Comparison of ENCODE assay signal across 15 cellular contexts in the genomic region with DNA sequence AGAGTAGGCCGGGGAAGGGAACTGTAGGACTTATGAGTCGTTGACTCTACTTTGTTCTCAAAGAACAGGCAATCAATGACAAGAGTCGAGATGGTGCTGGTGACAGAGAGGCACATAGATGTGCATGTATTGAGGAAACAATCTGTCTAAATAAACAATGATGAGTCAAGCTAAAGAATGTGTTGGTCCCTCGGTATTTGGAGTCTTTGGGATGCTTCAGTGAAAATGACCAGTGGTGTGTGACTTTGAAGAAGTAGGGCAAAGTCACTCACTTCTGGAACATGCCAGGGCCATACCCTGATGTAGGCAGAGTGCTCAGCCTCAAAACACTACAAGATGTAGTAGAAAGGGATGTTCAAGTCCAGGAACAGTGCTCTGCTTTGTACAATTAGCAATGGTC.
A peak's percentile ranks its signal among the peaks of the same experiment; 100 is the strongest.
DNase-seq lines count a peak whose midpoint lies in the region; ATAC-seq and TF ChIP-seq lines count a peak whose summit lies in the region.
"Had no signal": no experiment of that assay in that cellular context is flagged by ENCODE, and none has a peak within 500 bp of the region (broad histone marks: within the 10 kb centered on the region; RNA-seq: fewer than 3 reads in every experiment).

No MANE protein-coding gene starts in this region.

- H3K27ac Mint-ChIP-seq in CD8-positive, alpha-beta T cell: no peak overlapping the region
- H3K27ac Mint-ChIP-seq: CD4-positive, CD25-positive, alpha-beta regulatory T cell; GM23338; H9; IgD-negative memory B cell had no signal

- 0 out of 2 replicates have a peak, but pooled peaks cover 3% of the 10 kb centered on the region for H3K9me2 ChIP-seq in PC-3 (replicated peaks; ENCODE audit: low read length)

- peaks cover 44% of the 10 kb centered on the region for H3K27me3 ChIP-seq in PC-3 (ENCODE audit: low read length)
- no peaks in the 10 kb centered on the region for H3K27me3 ChIP-seq in CD8-positive, alpha-beta T cell (ENCODE audit: insufficient read depth, low read length)
- H3K27me3 ChIP-seq: BLaER1 treated with 17β-estradiol and CSF1 and Interleukin-3, amounts not matched to agents 10 nM and 100 nM had no signal

- H3K36me3 ChIP-seq in PC-3 (ENCODE audit: low read depth, low read length): no peaks in the 10 kb centered on the region
- H3K36me3 ChIP-seq in CD8-positive, alpha-beta T cell (ENCODE audit: insufficient read depth, low read length): no peaks in the 10 kb centered on the region
- H3K36me3 ChIP-seq: BLaER1 treated with 17β-estradiol and CSF1 and Interleukin-3, amounts not matched to agents 10 nM and 100 nM had no signal

- intact Hi-C loops in PC-3 (cut with micrococcal nuclease): no loop called here
- intact Hi-C loops in CD8-positive, alpha-beta T cell (cut with DNase I, micrococcal nuclease): no loop called here

- no peak for TF ChIP-seq CTCF in PC-3 (conservative IDR thresholded peaks at IDR 0.05; ENCODE audit: low read depth, low read length)
- TF ChIP-seq CTCF in epithelial cell of proximal tubule (conservative IDR thresholded peaks at IDR 0.05; ENCODE audit: low read depth, low read length): no peak
- no peak for TF ChIP-seq CTCF in CD8-positive, alpha-beta T cell (IDR thresholded peaks at IDR 0.05)

- no peaks in the 10 kb centered on the region for H3K4me1 Mint-ChIP-seq in CD8-positive, alpha-beta T cell (ENCODE audit: low read depth)
- H3K4me1 Mint-ChIP-seq: CD4-positive, CD25-positive, alpha-beta regulatory T cell; IgD-negative memory B cell had no signal

- no peak overlapping the region for H3K4me3 Mint-ChIP-seq in CD8-positive, alpha-beta T cell
- H3K4me3 Mint-ChIP-seq: CD4-positive, CD25-positive, alpha-beta regulatory T cell; GM23338; H9; IgD-negative memory B cell had no signal

- no peak overlapping the region for H3K27ac ChIP-seq in PC-3 (ENCODE audit: low read length)
- H3K27ac ChIP-seq in CD8-positive, alpha-beta T cell (ENCODE audit: low read depth, low read length): no peak overlapping the region
- H3K27ac ChIP-seq: A549; BLaER1 treated with 17β-estradiol and CSF1 and Interleukin-3, amounts not matched to agents 10 nM and 100 nM had no signal

- ATAC-seq in PC-3: no peak
- ATAC-seq in GM18511 (IDR thresholded peaks at IDR 0.05; ENCODE audit: unreplicated experiment): no peak
- no peak for ATAC-seq in CD8-positive, alpha-beta T cell
- no peak for ATAC-seq in GM19467 (IDR thresholded peaks at IDR 0.05; ENCODE audit: unreplicated experiment)
- ATAC-seq: A549, GM12878, GM23338 had no signal

- no peak overlapping the region for H3K4me2 ChIP-seq in PC-3 (ENCODE audit: low read length)
- H3K4me2 ChIP-seq: A549, GM23338 had no signal

- in situ Hi-C loops in KBM-7 (cut with MboI; ENCODE audit: low pct_unique_long_range_greater_than_20kb, low sequenced_read_pairs): no loop called here

- no peaks in the 10 kb centered on the region for H3K9me3 Mint-ChIP-seq in CD8-positive, alpha-beta T cell
- H3K9me3 Mint-ChIP-seq: GM23338, H9, IgD-negative memory B cell had no signal

- POLR2A ChIA-PET in PC-3 (lab: Charles Lee; ENCODE audit: unreplicated experiment): no interaction called here
- POLR2A ChIA-PET in CD8-positive, alpha-beta T cell (lab: Charles Lee): no interaction called here

- H2AFZ ChIP-seq in PC-3 (ENCODE audit: low read length): no peak overlapping the region
- H2AFZ ChIP-seq: GM23338 had no signal

- no peak overlapping the region for H3K9ac ChIP-seq in PC-3 (ENCODE audit: low read length)
- H3K9ac ChIP-seq: BLaER1 treated with 17β-estradiol and CSF1 and Interleukin-3, amounts not matched to agents 10 nM and 100 nM had no signal

- H3F3A ChIP-seq in PC-3 (ENCODE audit: low read length, unreplicated experiment): no peaks in the 10 kb centered on the region

- DNase-seq in PC-3: peak; percentile 11
- peak; percentile 64 for DNase-seq in epithelial cell of proximal tubule (ENCODE audit: low read depth)
- DNase-seq in kidney tubule cell (ENCODE audit: low spot score): peak; percentile 89
- DNase-seq in CD8-positive, alpha-beta T cell: no peak
- DNase-seq in KBM-7: no peak
- DNase-seq: CD4-positive, CD25-positive, alpha-beta regulatory T cell; DMS79; H9 had no signal

- H3K9me3 ChIP-seq in PC-3 (ENCODE audit: low read length): no peaks in the 10 kb centered on the region
- H3K9me3 ChIP-seq in CD8-positive, alpha-beta T cell (ENCODE audit: low read length): no peaks in the 10 kb centered on the region
- H3K9me3 ChIP-seq: A549; BLaER1 treated with 17β-estradiol and CSF1 and Interleukin-3, amounts not matched to agents 10 nM and 100 nM had no signal

- H3K27me3 Mint-ChIP-seq in CD8-positive, alpha-beta T cell (ENCODE audit: low read depth): no peaks in the 10 kb centered on the region
- H3K27me3 Mint-ChIP-seq: CD4-positive, CD25-positive, alpha-beta regulatory T cell had no signal

- H3K36me3 Mint-ChIP-seq in CD8-positive, alpha-beta T cell: no peaks in the 10 kb centered on the region
- H3K36me3 Mint-ChIP-seq: CD4-positive, CD25-positive, alpha-beta regulatory T cell; IgD-negative memory B cell had no signal

- H3K79me2 ChIP-seq in PC-3 (ENCODE audit: low read length): no peaks in the 10 kb centered on the region

- H3K4me1 ChIP-seq in PC-3 (ENCODE audit: insufficient read depth, low read length): no peaks in the 10 kb centered on the region
- no peaks in the 10 kb centered on the region for H3K4me1 ChIP-seq in CD8-positive, alpha-beta T cell (ENCODE audit: insufficient read depth, low read length)
- H3K4me1 ChIP-seq: A549; BLaER1 treated with 17β-estradiol and CSF1 and Interleukin-3, amounts not matched to agents 10 nM and 100 nM had no signal

- H3K4me3 ChIP-seq in PC-3 (ENCODE audit: low read length): no peak overlapping the region
- no peak overlapping the region for H3K4me3 ChIP-seq in epithelial cell of proximal tubule (ENCODE audit: low read depth, low read length)
- no peak overlapping the region for H3K4me3 ChIP-seq in CD8-positive, alpha-beta T cell (ENCODE audit: low read depth, low read length)
- H3K4me3 ChIP-seq: A549; BLaER1 treated with 17β-estradiol and CSF1 and Interleukin-3, amounts not matched to agents 10 nM and 100 nM; GM12878; GM23338 had no signal

- no TSS peak for BruUV-seq in PC-3 (replicated peaks; lab: Mats Ljungman, UMichigan)

- CTCF ChIA-PET in PC-3 (lab: Charles Lee): no interaction called here
- CTCF ChIA-PET in CD8-positive, alpha-beta T cell (lab: Charles Lee): no interaction called here

- H4K20me1 ChIP-seq in PC-3 (ENCODE audit: low read length): no peaks in the 10 kb centered on the region
- H4K20me1 ChIP-seq: BLaER1 treated with 17β-estradiol and CSF1 and Interleukin-3, amounts not matched to agents 10 nM and 100 nM had no signal

Comparison
In these comparisons a context has a peak if more than half of its experiments do, and no peak if none do; other contexts are left out.
1. DNase-seq: peak in PC-3 (single experiment), epithelial cell of proximal tubule (single experiment) and kidney tubule cell (single experiment); none in CD8-positive, alpha-beta T cell (0 of 7) and KBM-7 (single experiment).